Comparison of ENCODE assay signal across 24 cellular contexts in genomic region chr15:57391537-57391936, GRCh38.
"Had no signal": no experiment of that assay in that cellular context is flagged by ENCODE, and none has a peak within 500 bp of the region (broad histone marks: within the 10 kb centered on the region; RNA-seq: fewer than 3 reads in every experiment).

No MANE protein-coding gene starts in this region.

- H3K4me1 Mint-ChIP-seq: memory B cell; naive B cell; stimulated activated effector memory CD8-positive, alpha-beta T cell treated with anti-CD3 and anti-CD28 coated beads, Interleukin-12 subunit alpha, Interleukin-12 subunit beta, amount 100 ng/mL, for 72 hours had no signal

- H3K27me3 ChIP-seq: gastrocnemius medialis, heart right ventricle, left lung, right lobe of liver, testis, tibial nerve, upper lobe of right lung, vagina had no signal

- FAIRE-seq: islet of Langerhans had no signal

- DNase-seq: effector memory CD8-positive, alpha-beta T cell; gastrocnemius medialis; heart right ventricle; hypothalamus; left lung; lower lobe of right lung; naive B cell; psoas muscle; retina; right lobe of liver; stimulated activated CD4-positive, alpha-beta T cell treated with anti-CD3 and anti-CD28 coated beads, Interleukin-4, amount 100 ng/mL, for 1 hour; stimulated activated CD8-positive, alpha-beta memory T cell treated with anti-CD3 and anti-CD28 coated beads, Interleukin-4, amount 100 ng/mL, for 48 hours; stimulated activated naive CD8-positive, alpha-beta T cell treated with anti-CD3 and anti-CD28 coated beads, Interleukin-15, Interleukin-2, amounts not matched to agents 100 U/mL and 50 U/mL, for 24 hours; testis; upper lobe of right lung had no signal

- H3K27me3 Mint-ChIP-seq: dendritic cell treated with granulocyte-macrophage colony-stimulating factor and Interleukin-4, amounts not matched to agents 40 ng/mL and 50 ng/mL, for 4 days had no signal

- H3K79me2 ChIP-seq: parathyroid adenoma had no signal

- H3K4me3 ChIP-seq: gastrocnemius medialis, heart right ventricle, left lung, lower lobe of right lung, psoas muscle, right lobe of liver, testis, tibial nerve, upper lobe of right lung, vagina had no signal

- H3K36me3 Mint-ChIP-seq: mesothelial cell of epicardium; stimulated activated effector memory CD8-positive, alpha-beta T cell treated with anti-CD3 and anti-CD28 coated beads, Interleukin-12 subunit alpha, Interleukin-12 subunit beta, amount 100 ng/mL, for 72 hours had no signal

- H2AFZ ChIP-seq: parathyroid adenoma had no signal

- H3K27ac ChIP-seq: gastrocnemius medialis, lower lobe of right lung, parathyroid adenoma, psoas muscle, testis, tibial nerve, upper lobe of right lung, vagina had no signal

- H3K9ac ChIP-seq: parathyroid adenoma had no signal

- H3K9me3 Mint-ChIP-seq: memory B cell; mesothelial cell of epicardium; nephron; stimulated activated effector memory CD8-positive, alpha-beta T cell treated with anti-CD3 and anti-CD28 coated beads, Interleukin-12 subunit alpha, Interleukin-12 subunit beta, amount 100 ng/mL, for 72 hours had no signal

- H3K27ac Mint-ChIP-seq: dendritic cell treated with granulocyte-macrophage colony-stimulating factor and Interleukin-4, amounts not matched to agents 40 ng/mL and 50 ng/mL, for 4 days; effector memory CD8-positive, alpha-beta T cell; memory B cell; nephron; stimulated activated effector memory CD8-positive, alpha-beta T cell treated with anti-CD3 and anti-CD28 coated beads, Interleukin-12 subunit alpha, Interleukin-12 subunit beta, amount 100 ng/mL, for 72 hours had no signal

- H3K36me3 ChIP-seq: gastrocnemius medialis, heart right ventricle, left lung, lower lobe of right lung, right lobe of liver, tibial nerve, upper lobe of right lung, vagina had no signal

- H3K9me3 ChIP-seq: gastrocnemius medialis, left lung, lower lobe of right lung, psoas muscle, right lobe of liver, testis, tibial nerve, upper lobe of right lung, vagina had no signal

- H3K4me1 ChIP-seq: gastrocnemius medialis, parathyroid adenoma, psoas muscle had no signal

- ATAC-seq: effector memory CD8-positive, alpha-beta T cell; gastrocnemius medialis; heart right ventricle; left lung; lower lobe of right lung; psoas muscle; stimulated activated naive CD8-positive, alpha-beta T cell treated with anti-CD3 and anti-CD28 coated beads, Interleukin-15, Interleukin-2, amounts not matched to agents 100 U/mL and 50 U/mL, for 24 hours; upper lobe of right lung had no signal

- H3K4me3 Mint-ChIP-seq: dendritic cell treated with granulocyte-macrophage colony-stimulating factor and Interleukin-4, amounts not matched to agents 40 ng/mL and 50 ng/mL, for 4 days; effector memory CD8-positive, alpha-beta T cell; memory B cell; mesothelial cell of epicardium; naive B cell; nephron; stimulated activated effector memory CD8-positive, alpha-beta T cell treated with anti-CD3 and anti-CD28 coated beads, Interleukin-12 subunit alpha, Interleukin-12 subunit beta, amount 100 ng/mL, for 72 hours had no signal
